ENCODE assay signal across 27 cellular contexts in genomic region chr15:26759991-26760390, GRCh38. TPM values are rescaled to one million over a fixed set of nuclear protein-coding genes. Genes with fewer than 3 reads are reported as not detected.
"Had no signal": no experiment of that assay in that cellular context is flagged by ENCODE, and none has a peak within 500 bp of the region (broad histone marks: within the 10 kb centered on the region; RNA-seq: fewer than 3 reads in every experiment).

No MANE protein-coding gene starts in this region.

- H3K4me3 ChIP-seq: body of pancreas, cardiac muscle cell, gastroesophageal sphincter, hepatocyte, skin epidermis, testis, transverse colon had no signal

- ATAC-seq: activated CD4-positive, CD25-positive, alpha-beta regulatory T cell treated with anti-CD3 and anti-CD28 coated beads, Interleukin-2, amount 50 U/mL, for 24 hours; body of pancreas; effector memory CD8-positive, alpha-beta T cell; gastroesophageal sphincter; left colon; naive thymus-derived CD8-positive, alpha-beta T cell; sciatic nerve; stimulated activated naive CD8-positive, alpha-beta T cell treated with anti-CD3 and anti-CD28 coated beads, Interleukin-15, Interleukin-2, amounts not matched to agents 100 U/mL and 50 U/mL, for 24 hours had no signal

- H3K27me3 Mint-ChIP-seq: effector memory CD8-positive, alpha-beta T cell; memory B cell had no signal

- H3K36me3 ChIP-seq: cardiac muscle cell, gastroesophageal sphincter, transverse colon had no signal

- H3K9me3 ChIP-seq: body of pancreas, gastroesophageal sphincter, testis, transverse colon had no signal

- H3K9me3 Mint-ChIP-seq: memory B cell had no signal

- H3K27ac ChIP-seq: body of pancreas, cardiac muscle cell, gastroesophageal sphincter, hepatocyte, skin epidermis, testis, transverse colon had no signal

- H3K36me3 Mint-ChIP-seq: activated naive CD8-positive, alpha-beta T cell; memory B cell; naive thymus-derived CD8-positive, alpha-beta T cell had no signal

- H3K4me1 ChIP-seq: body of pancreas, gastroesophageal sphincter, testis, transverse colon had no signal

- H3K27me3 ChIP-seq: body of pancreas, cardiac muscle cell, gastroesophageal sphincter, hepatocyte, testis, transverse colon had no signal

- H3K27ac Mint-ChIP-seq: activated naive CD8-positive, alpha-beta T cell; effector memory CD8-positive, alpha-beta T cell; memory B cell; naive thymus-derived CD8-positive, alpha-beta T cell had no signal

- H3K4me3 Mint-ChIP-seq: activated naive CD8-positive, alpha-beta T cell; effector memory CD8-positive, alpha-beta T cell; memory B cell; naive thymus-derived CD8-positive, alpha-beta T cell had no signal

- H3K4me1 Mint-ChIP-seq: memory B cell; naive thymus-derived CD8-positive, alpha-beta T cell had no signal

- DNase-seq: activated CD4-positive, alpha-beta T cell treated with anti-CD3 and anti-CD28 coated beads for 48 hours; activated CD4-positive, alpha-beta T cell treated with anti-CD3 and anti-CD28 coated beads, Interleukin-2, amount 50 U/mL, for 48 hours; activated CD8-positive, alpha-beta memory T cell treated with anti-CD3 and anti-CD28 coated beads for 24 hours; activated effector memory CD4-positive, alpha-beta T cell treated with Interleukin-2 at 50 U/mL for 16 hours; activated naive CD4-positive, alpha-beta T cell treated with Interleukin-2 at 50 U/mL for 16 hours; anterior cingulate cortex; body of pancreas; cortex of kidney; effector memory CD8-positive, alpha-beta T cell; erythroblast; kidney; left colon; midbrain; naive thymus-derived CD8-positive, alpha-beta T cell; stimulated activated CD4-positive, alpha-beta T cell treated with anti-CD3 and anti-CD28 coated beads, Interleukin-12 subunit alpha, Interleukin-12 subunit beta, amount 100 ng/mL, for 4 hours; stimulated activated CD4-positive, alpha-beta T cell treated with anti-CD3 and anti-CD28 coated beads, Interleukin-4, amount 100 ng/mL, for 1 hour; stimulated activated naive CD8-positive, alpha-beta T cell treated with anti-CD3 and anti-CD28 coated beads, Interleukin-15, Interleukin-2, amounts not matched to agents 100 U/mL and 50 U/mL, for 24 hours; testis; transverse colon had no signal

RNA-seq across cellular contexts. Expression of gene GABRB3, which starts 12.9 kb away (rescaled TPM):
- total RNA-seq: naive thymus-derived CD8-positive, alpha-beta T cell had no signal
- polyA plus RNA-seq: naive thymus-derived CD8-positive, alpha-beta T cell had no signal
